Comparison of ENCODE assay signal across 15 cellular contexts in the genomic region with DNA sequence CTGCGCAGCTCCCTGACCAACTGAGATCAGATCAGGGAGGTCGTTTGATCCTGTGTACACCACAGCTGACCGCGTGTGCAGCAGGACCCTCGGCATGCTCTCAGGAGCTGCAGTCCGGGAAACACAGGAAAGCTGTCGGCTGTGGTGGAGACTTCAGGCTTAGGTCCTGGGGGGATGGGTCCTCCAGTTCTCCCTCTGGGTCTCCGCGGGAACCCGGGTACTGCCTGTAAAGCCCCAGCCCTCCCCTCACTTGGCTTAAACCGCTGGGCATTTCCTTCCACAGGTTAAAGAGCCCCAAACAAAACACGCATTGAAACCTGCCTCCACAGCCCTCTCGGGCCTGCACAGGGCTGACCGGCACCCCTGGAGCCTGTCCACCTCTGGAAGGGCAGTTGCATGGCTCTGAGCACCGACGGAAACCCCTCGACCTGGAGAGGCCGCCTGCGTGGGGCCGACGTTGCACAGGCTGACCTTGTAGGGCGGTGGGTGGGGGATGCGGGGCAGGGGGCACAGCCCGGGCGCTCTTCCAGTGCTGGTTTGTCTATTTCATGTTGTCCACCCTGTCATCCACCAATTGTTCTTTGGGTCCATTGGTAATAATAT. TPM values are rescaled to one million over a fixed set of nuclear protein-coding genes. Genes with fewer than 3 reads are reported as not detected.
A peak's percentile ranks its signal among the peaks of the same experiment; 100 is the strongest.
DNase-seq lines count a peak whose midpoint lies in the region; ATAC-seq and TF ChIP-seq lines count a peak whose summit lies in the region.
"Had no signal": no experiment of that assay in that cellular context is flagged by ENCODE, and none has a peak within 500 bp of the region (broad histone marks: within the 10 kb centered on the region; RNA-seq: fewer than 3 reads in every experiment).

No MANE protein-coding gene starts in this region.

- no peaks in the 10 kb centered on the region for H3K27me3 Mint-ChIP-seq in Caco-2 (ENCODE audit: insufficient read depth, unreplicated experiment)
- peaks cover 6% of the 10 kb centered on the region for H3K27me3 Mint-ChIP-seq in progenitor cell of endocrine pancreas

- POLR2A ChIA-PET in Caco-2 (lab: Charles Lee): no interaction called here

- no peaks in the 10 kb centered on the region for H3K36me3 ChIP-seq in Caco-2 (ENCODE audit: control insufficient read depth, insufficient read depth, low read length)
- H3K36me3 ChIP-seq in colonic mucosa: no peaks in the 10 kb centered on the region
- H3K36me3 ChIP-seq in mucosa of rectum (ENCODE audit: control insufficient read depth in 2 of 2, insufficient read depth in 2 of 2, low read length in 2 of 2): no peaks in the 10 kb centered on the region
- H3K36me3 ChIP-seq: BE2C, HAP-1 had no signal

- no peaks in the 10 kb centered on the region for H3K27me3 ChIP-seq in Caco-2 (replicated peaks; ENCODE audit: control insufficient read depth, insufficient read depth, low read length)
- H3K27me3 ChIP-seq in colonic mucosa: no peaks in the 10 kb centered on the region
- H3K27me3 ChIP-seq in mucosa of rectum (ENCODE audit: control insufficient read depth in 2 of 2, insufficient read depth in 2 of 2, low read length in 2 of 2): no peaks in the 10 kb centered on the region
- H3K27me3 ChIP-seq: BE2C had no signal

- H3K36me3 Mint-ChIP-seq in Caco-2 (ENCODE audit: insufficient read depth, unreplicated experiment) (peaks cover 13% of the 10 kb centered on the region), progenitor cell of endocrine pancreas (ENCODE audit: insufficient read depth) (no peaks in the 10 kb centered on the region)
- no peaks in the 10 kb centered on the region for H3K36me3 Mint-ChIP-seq in activated naive CD4-positive, alpha-beta T cell treated with anti-CD3 and anti-CD28 coated beads, Interleukin-2, amount 50 U/mL, for 72 hours
- H3K36me3 Mint-ChIP-seq: CD8-positive, alpha-beta T cell had no signal

- 0 out of 2 replicates have a peak, but pooled peaks cover 7% of the 10 kb centered on the region for H3K9me3 ChIP-seq in Caco-2
- H3K9me3 ChIP-seq in colonic mucosa: no peaks in the 10 kb centered on the region
- H3K9me3 ChIP-seq in mucosa of rectum (ENCODE audit: control insufficient read depth in 2 of 2, low read length in 2 of 2): no peaks in the 10 kb centered on the region
- H3K9me3 ChIP-seq: BE2C, HAP-1 had no signal

- DNase-seq in Caco-2 (no peak), colonic mucosa (no peak), progenitor cell of endocrine pancreas (ENCODE audit: low spot score, unreplicated experiment) (no peak), COLO668 (lab: John Stamatoyannopoulos, UW; ENCODE audit: unreplicated experiment) (no peak)
- DNase-seq in activated CD4-positive, CD25-positive, alpha-beta regulatory T cell (lab: John Stamatoyannopoulos, UW): no peak
- no peak for DNase-seq in effector CD8-positive, alpha-beta T cell (lab: John Stamatoyannopoulos, UW)
- DNase-seq in activated naive CD4-positive, alpha-beta T cell treated with anti-CD3 and anti-CD28 coated beads, Interleukin-2, amount 50 U/mL, for 72 hours (ENCODE audit: low spot score in 2 of 2): no peak
- DNase-seq: BE2C; CD8-positive, alpha-beta T cell; GF-D8; GOT3 had no signal

- H3K9me3 Mint-ChIP-seq in Caco-2 (ENCODE audit: unreplicated experiment): peaks cover 11% of the 10 kb centered on the region
- H3K9me3 Mint-ChIP-seq in progenitor cell of endocrine pancreas (ENCODE audit: low read depth): peaks cover 6% of the 10 kb centered on the region
- peaks cover 10 to 23% of the 10 kb centered on the region in 2 donors for H3K9me3 Mint-ChIP-seq in activated naive CD4-positive, alpha-beta T cell treated with anti-CD3 and anti-CD28 coated beads, Interleukin-2, amount 50 U/mL, for 72 hours

- H3K27ac ChIP-seq in colonic mucosa (peak overlapping the region; percentile 60), mucosa of rectum (ENCODE audit: low read depth in 2 of 2, low read length in 2 of 2) (peak overlapping the region; percentile 87 to 89)
- H3K27ac ChIP-seq: C4-2B had no signal

- H3K27ac Mint-ChIP-seq in Caco-2 (ENCODE audit: unreplicated experiment) (peak overlapping the region; percentile 87), progenitor cell of endocrine pancreas (no peak overlapping the region)
- no peak overlapping the region for H3K27ac Mint-ChIP-seq in activated naive CD4-positive, alpha-beta T cell treated with anti-CD3 and anti-CD28 coated beads, Interleukin-2, amount 50 U/mL, for 72 hours
- H3K27ac Mint-ChIP-seq: CD8-positive, alpha-beta T cell had no signal

- peak overlapping the region; percentile 20 for H3K4me3 Mint-ChIP-seq in Caco-2 (ENCODE audit: unreplicated experiment)
- peak overlapping the region; percentile 9 for H3K4me3 Mint-ChIP-seq in progenitor cell of endocrine pancreas (ENCODE audit: low read depth)
- H3K4me3 Mint-ChIP-seq: CD8-positive, alpha-beta T cell had no signal

- H3K4me1 ChIP-seq in Caco-2: peaks cover 48% of the 10 kb centered on the region
- H3K4me1 ChIP-seq in colonic mucosa: no peaks in the 10 kb centered on the region
- H3K4me1 ChIP-seq in mucosa of rectum (ENCODE audit: control insufficient read depth in 2 of 2, insufficient read depth in 2 of 2, low read length in 2 of 2): peaks cover 7 to 9% of the 10 kb centered on the region in 2 donors
- H3K4me1 ChIP-seq: BE2C, HAP-1 had no signal

- no peak for ATAC-seq in activated naive CD4-positive, alpha-beta T cell treated with anti-CD3 and anti-CD28 coated beads, Interleukin-2, amount 50 U/mL, for 72 hours
- ATAC-seq: CD8-positive, alpha-beta T cell had no signal

- TF ChIP-seq CTCF in Caco-2 (IDR thresholded peaks at IDR 0.05; ENCODE audit: insufficient read depth in 1 of 2, low read depth in 1 of 2, low read length in 1 of 2, severe bottlenecking in 1 of 2, unreplicated experiment in 1 of 2) (no peak), colonic mucosa (IDR thresholded peaks at IDR 0.05) (no peak), progenitor cell of endocrine pancreas (IDR thresholded peaks at IDR 0.05; ENCODE audit: unreplicated experiment) (no peak)

- peaks cover 18% of the 10 kb centered on the region for H3K4me1 Mint-ChIP-seq in Caco-2 (ENCODE audit: low read depth, unreplicated experiment)
- peaks cover 34% of the 10 kb centered on the region for H3K4me1 Mint-ChIP-seq in progenitor cell of endocrine pancreas (ENCODE audit: low read depth)

- no peak overlapping the region for H3K4me3 ChIP-seq in Caco-2 (ENCODE audit: low read depth, low read length)
- no peak overlapping the region for H3K4me3 ChIP-seq in colonic mucosa
- H3K4me3 ChIP-seq in mucosa of rectum (ENCODE audit: low read length in 2 of 2): no peak overlapping the region
- H3K4me3 ChIP-seq: HAP-1 had no signal

- intact Hi-C loops in Caco-2 (cut with micrococcal nuclease; ENCODE audit: unreplicated experiment) (loop anchor here (5.0 kb wide), 1 partner anchor 58 kb away; no protein-coding TSS in a partner anchor), colonic mucosa (cut with DNase I) (no loop called here)

- no TSS peak for BruUV-seq in Caco-2 (replicated peaks; lab: Mats Ljungman, UMichigan)

- no peak overlapping the region for H3K9ac ChIP-seq in colonic mucosa (ENCODE audit: low read depth in 2 of 2, low read length in 2 of 2)
- H3K9ac ChIP-seq in mucosa of rectum (ENCODE audit: low read depth in 1 of 2, low read length in 2 of 2): no peak overlapping the region

- CTCF ChIA-PET in Caco-2 (lab: Charles Lee): no interaction called here

RNA-seq across cellular contexts. Expression of a gene that starts 59.1 kb away (rescaled TPM):
- total RNA-seq in Caco-2 (2022) (18.6 and 21.1 TPM in 2 replicates), colonic mucosa (1 to 10 TPM; 2.0 TPM), progenitor cell of endocrine pancreas (30.5 and 33.2 TPM in 2 replicates)
- not detected for total RNA-seq in activated naive CD4-positive, alpha-beta T cell treated with anti-CD3 and anti-CD28 coated beads, Interleukin-2, amount 50 U/mL, for 72 hours
- total RNA-seq: CD8-positive, alpha-beta T cell; HT1080 had no signal
